In the genomic region with DNA sequence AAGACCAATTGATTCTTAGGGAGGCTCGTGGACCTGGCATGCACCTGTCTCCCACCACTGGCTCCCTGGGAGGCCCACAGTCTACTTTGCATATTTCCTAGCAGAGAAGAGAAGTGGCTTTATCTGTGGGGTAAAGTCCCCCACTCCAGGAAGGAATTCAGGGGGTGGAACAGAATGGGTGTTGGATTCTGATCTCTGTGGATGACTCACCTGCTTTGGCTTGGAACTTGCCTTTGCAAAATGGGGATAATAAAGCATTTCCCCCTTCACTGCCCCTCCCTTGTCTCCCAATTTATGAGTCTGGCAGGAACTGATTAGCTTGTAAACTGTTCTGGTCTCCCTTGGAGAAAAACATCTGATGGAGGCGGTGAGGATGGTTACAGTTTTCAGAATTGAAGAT, we compare ENCODE assay signal across 14 cellular contexts. TPM values are rescaled to one million over a fixed set of nuclear protein-coding genes. Genes with fewer than 3 reads are reported as not detected.
DNase-seq lines count a peak whose midpoint lies in the region; ATAC-seq and TF ChIP-seq lines count a peak whose summit lies in the region.
"Had no signal": no experiment of that assay in that cellular context is flagged by ENCODE, and none has a peak within 500 bp of the region (broad histone marks: within the 10 kb centered on the region; RNA-seq: fewer than 3 reads in every experiment).

No MANE protein-coding gene starts in this region.

- DNase-seq in GM04503 (ENCODE audit: low read depth) (peak; percentile 78), RWPE1 (ENCODE audit: low spot score) (peak; percentile 41), fibroblast of villous mesenchyme (ENCODE audit: low read depth) (peak; percentile 67), smooth muscle cell (lab: John Stamatoyannopoulos, UW; ENCODE audit: unreplicated experiment) (no peak)
- DNase-seq: activated gamma-delta T cell treated with Interleukin-2 at 50 U/mL for 16 hours; left cardiac atrium; naive thymus-derived CD8-positive, alpha-beta T cell; SK-N-SH; upper lobe of right lung had no signal

- no peaks in the 10 kb centered on the region for H3K9me3 ChIP-seq in smooth muscle cell (replicated peaks; ENCODE audit: low read depth)
- H3K9me3 ChIP-seq: SK-N-SH had no signal

- 53% methylated on average over 2 of the region's 2 CpGs for WGBS in smooth muscle cell (ENCODE audit: low lambda C conversion rate)

- CTCF ChIA-PET in RWPE1 (lab: Yijun Ruan, JAX) = interaction anchor here (0.6 kb wide), 1 partner anchor 23 kb away, joined by 3 read pairs; no protein-coding TSS in a partner anchor

- H3K79me2 ChIP-seq in smooth muscle cell (ENCODE audit: low read depth) = no peaks in the 10 kb centered on the region

- H3K27me3 ChIP-seq in smooth muscle cell (ENCODE audit: low read depth) = no peaks in the 10 kb centered on the region
- H3K27me3 ChIP-seq: upper lobe of right lung had no signal

- no peaks in the 10 kb centered on the region for H4K20me1 ChIP-seq in smooth muscle cell (ENCODE audit: low read depth)

- no peak overlapping the region for H2AFZ ChIP-seq in smooth muscle cell (ENCODE audit: low read depth)

- H3K4me3 ChIP-seq in fibroblast of villous mesenchyme (ENCODE audit: low read depth, low read length) (no peak overlapping the region), smooth muscle cell (no peak overlapping the region)
- H3K4me3 ChIP-seq: upper lobe of right lung had no signal

- no peaks in the 10 kb centered on the region for H3F3A ChIP-seq in smooth muscle cell (ENCODE audit: low read depth)

- H3K4me1 ChIP-seq in smooth muscle cell (ENCODE audit: low read depth) = no peaks in the 10 kb centered on the region
- H3K4me1 ChIP-seq: upper lobe of right lung had no signal

- peak overlapping the region; percentile 3 for H3K4me2 ChIP-seq in smooth muscle cell
- H3K4me2 ChIP-seq: SK-N-SH had no signal

- TF ChIP-seq CTCF in RWPE1 (conservative IDR thresholded peaks at IDR 0.05; ENCODE audit: low read depth) (no peak), fibroblast of villous mesenchyme (IDR thresholded peaks at IDR 0.05; ENCODE audit: insufficient read depth, low read depth, low read length) (no peak), smooth muscle cell (IDR thresholded peaks at IDR 0.05; ENCODE audit: borderline replicate concordance, insufficient read depth, poor library complexity, severe bottlenecking) (no peak)

- ATAC-seq in GM21717 (IDR thresholded peaks at IDR 0.05; ENCODE audit: unreplicated experiment) (no peak), GM21390 (IDR thresholded peaks at IDR 0.05; ENCODE audit: unreplicated experiment) (no peak), GM21529 (IDR thresholded peaks at IDR 0.05; ENCODE audit: unreplicated experiment) (no peak)
- ATAC-seq: left cardiac atrium; naive thymus-derived CD8-positive, alpha-beta T cell; upper lobe of right lung had no signal

- H3K36me3 ChIP-seq in smooth muscle cell (ENCODE audit: low read depth) = no peaks in the 10 kb centered on the region
- H3K36me3 ChIP-seq: upper lobe of right lung had no signal

- no peak overlapping the region for H3K9ac ChIP-seq in smooth muscle cell (ENCODE audit: low read depth)
- H3K9ac ChIP-seq: SK-N-SH had no signal

- H3K27ac ChIP-seq in RWPE1 (no peak overlapping the region), smooth muscle cell (ENCODE audit: low read depth) (no peak overlapping the region)
- H3K27ac ChIP-seq: upper lobe of right lung, VCaP had no signal

- POLR2A ChIA-PET in RWPE1 (lab: Yijun Ruan, JAX; ENCODE audit: low non-redundant PET) = no interaction called here

RNA-seq across cellular contexts. Expression of gene OTUD3, which starts 21.2 kb away (rescaled TPM):
- total RNA-seq in fibroblast of villous mesenchyme (3.5 and 13.4 TPM in 2 replicates), smooth muscle cell (9.9 and 10.0 TPM in 2 replicates)
- 2.3 and 2.6 TPM in 2 replicates for polyA plus RNA-seq in smooth muscle cell

RNA-seq across cellular contexts. Expression of gene RNF186, which starts 46.0 kb away (rescaled TPM):
- total RNA-seq in fibroblast of villous mesenchyme (not detected in 2 replicates), smooth muscle cell (not detected in 2 replicates)
- polyA plus RNA-seq in smooth muscle cell = not detected in 2 replicates
- total RNA-seq: activated CD8-positive, alpha-beta memory T cell treated with anti-CD3 and anti-CD28 coated beads for 36 hours; left cardiac atrium; naive thymus-derived CD8-positive, alpha-beta T cell; upper lobe of right lung had no signal
- polyA plus RNA-seq: naive thymus-derived CD8-positive, alpha-beta T cell; SK-N-SH had no signal
